In genomic region chr5:135511858-135512257, GRCh38 we compare ENCODE assay signal across 27 cellular contexts. TPM values are rescaled to one million over a fixed set of nuclear protein-coding genes. Genes with fewer than 3 reads are reported as not detected.
"Had no signal": no experiment of that assay in that cellular context is flagged by ENCODE, and none has a peak within 500 bp of the region (broad histone marks: within the 10 kb centered on the region; RNA-seq: fewer than 3 reads in every experiment).

No MANE protein-coding gene starts in this region.

- H3K4me1 Mint-ChIP-seq: activated CD4-positive, alpha-beta T cell treated with anti-CD3 and anti-CD28 coated beads, Interleukin-2, amount 10 ng/mL, durations not matched to agents 24 days and 14 days; activated CD8-positive, alpha-beta memory T cell treated with anti-CD3 and anti-CD28 coated beads, Interleukin-2, amount 10 ng/mL, durations not matched to agents 7 days and 5 days; activated naive CD8-positive, alpha-beta T cell treated with anti-CD3 and anti-CD28 coated beads, Interleukin-2, amount 50 U/mL, for 24 hours; central memory CD8-positive, alpha-beta T cell had no signal

- H3K9me3 Mint-ChIP-seq: activated CD4-positive, alpha-beta T cell treated with anti-CD3 and anti-CD28 coated beads, Interleukin-2, amount 10 ng/mL, durations not matched to agents 24 days and 14 days; activated naive CD4-positive, alpha-beta T cell treated with anti-CD3 and anti-CD28 coated beads, Interleukin-2, amount 50 U/mL, for 72 hours; activated naive CD8-positive, alpha-beta T cell treated with anti-CD3 and anti-CD28 coated beads, Interleukin-2, amount 50 U/mL, for 24 hours; activated T-cell treated with anti-CD3 and anti-CD28 coated beads, Interleukin-2, amount 50 U/mL, for 24 hours; activated T-helper 1 cell treated with anti-CD3 and anti-CD28 coated beads, Interleukin-12 subunit alpha, Interleukin-12 subunit beta, Interleukin-2, Interleukin-4 antibody, amounts not matched to agents 30 ng/mL and 10 ng/mL and 1 ng/mL, durations not matched to agents 14 hours and 24 hours and 36 hours; central memory CD8-positive, alpha-beta T cell had no signal

- H3K27ac Mint-ChIP-seq: activated B cell treated with CpG ODN at 0.5 μM for 24 hours; activated CD4-positive, alpha-beta T cell treated with anti-CD3 and anti-CD28 coated beads, Interleukin-2, amount 10 ng/mL, durations not matched to agents 24 days and 14 days; activated CD8-positive, alpha-beta memory T cell treated with anti-CD3 and anti-CD28 coated beads, Interleukin-2, amount 10 ng/mL, durations not matched to agents 7 days and 5 days; activated naive CD4-positive, alpha-beta T cell treated with anti-CD3 and anti-CD28 coated beads, Interleukin-2, amount 50 U/mL, for 72 hours; activated naive CD8-positive, alpha-beta T cell treated with anti-CD3 and anti-CD28 coated beads, Interleukin-2, amount 50 U/mL, for 24 hours; activated T-cell treated with anti-CD3 and anti-CD28 coated beads, Interleukin-2, amount 50 U/mL, for 24 hours; activated T-helper 1 cell treated with anti-CD3 and anti-CD28 coated beads, Interleukin-12 subunit alpha, Interleukin-12 subunit beta, Interleukin-2, Interleukin-4 antibody, amounts not matched to agents 30 ng/mL and 10 ng/mL and 1 ng/mL, durations not matched to agents 14 hours and 24 hours and 36 hours had no signal

- DNase-seq: activated B cell treated with CpG ODN at 0.5 μM for 24 hours; activated CD4-positive, alpha-beta T cell treated with anti-CD3 and anti-CD28 coated beads for 1 hour; activated CD4-positive, alpha-beta T cell treated with anti-CD3 and anti-CD28 coated beads, Interleukin-2, amount 10 ng/mL, durations not matched to agents 24 days and 14 days; activated CD4-positive, alpha-beta T cell treated with anti-CD3 and anti-CD28 coated beads, Interleukin-2, amount 50 U/mL, for 48 hours; activated CD8-positive, alpha-beta memory T cell treated with anti-CD3 and anti-CD28 coated beads, Interleukin-2, amount 10 ng/mL, durations not matched to agents 7 days and 5 days; activated effector memory CD4-positive, alpha-beta T cell treated with anti-CD3 and anti-CD28 coated beads, Interleukin-2, amount 50 U/mL, for 16 hours; activated naive CD4-positive, alpha-beta T cell treated with Interleukin-2 at 50 U/mL for 16 hours; activated naive CD8-positive, alpha-beta T cell treated with anti-CD3 and anti-CD28 coated beads, Interleukin-2, amount 50 U/mL, for 24 hours; activated T-cell treated with anti-CD3 and anti-CD28 coated beads, Interleukin-2, amount 50 U/mL, for 24 hours; amygdala; Kasumi-1; KBM-7; NCI-H187 treated with DMSO at 0.1 percent for 48 hours; NCI-H2081 treated with DMSO at 0.1 percent for 48 hours; NCI-H345; NCI-H510A; NCI-H526 treated with DMSO at 0.1 percent for 48 hours; SIG-M5; T-helper 2 cell; T1000 had no signal

- H3K36me3 Mint-ChIP-seq: activated CD8-positive, alpha-beta memory T cell treated with anti-CD3 and anti-CD28 coated beads, Interleukin-2, amount 10 ng/mL, durations not matched to agents 7 days and 5 days; activated naive CD4-positive, alpha-beta T cell treated with anti-CD3 and anti-CD28 coated beads, Interleukin-2, amount 50 U/mL, for 72 hours; brain had no signal

- ATAC-seq: activated CD8-positive, alpha-beta memory T cell treated with anti-CD3 and anti-CD28 coated beads, Interleukin-2, amount 10 ng/mL, durations not matched to agents 7 days and 5 days; activated naive CD4-positive, alpha-beta T cell treated with anti-CD3 and anti-CD28 coated beads, Interleukin-2, amount 50 U/mL, for 72 hours; activated naive CD8-positive, alpha-beta T cell treated with anti-CD3 and anti-CD28 coated beads, Interleukin-2, amount 50 U/mL, for 24 hours had no signal

- H3K4me3 Mint-ChIP-seq: activated B cell treated with CpG ODN at 0.5 μM for 24 hours; activated CD4-positive, alpha-beta T cell treated with anti-CD3 and anti-CD28 coated beads, Interleukin-2, amount 10 ng/mL, durations not matched to agents 24 days and 14 days; activated CD8-positive, alpha-beta memory T cell treated with anti-CD3 and anti-CD28 coated beads, Interleukin-2, amount 10 ng/mL, durations not matched to agents 7 days and 5 days; activated naive CD8-positive, alpha-beta T cell treated with anti-CD3 and anti-CD28 coated beads, Interleukin-2, amount 50 U/mL, for 24 hours; activated T-cell treated with anti-CD3 and anti-CD28 coated beads, Interleukin-2, amount 50 U/mL, for 24 hours; activated T-helper 1 cell treated with anti-CD3 and anti-CD28 coated beads, Interleukin-12 subunit alpha, Interleukin-12 subunit beta, Interleukin-2, Interleukin-4 antibody, amounts not matched to agents 30 ng/mL and 10 ng/mL and 1 ng/mL, durations not matched to agents 14 hours and 24 hours and 36 hours; brain; central memory CD8-positive, alpha-beta T cell had no signal

RNA-seq across cellular contexts. Expression of gene NEUROG1, which starts 23.9 kb away (rescaled TPM):
- total RNA-seq: activated B cell treated with CpG ODN at 0.5 μM for 24 hours; activated CD4-positive, alpha-beta T cell treated with anti-CD3 and anti-CD28 coated beads, Interleukin-2, amount 10 ng/mL, durations not matched to agents 24 days and 14 days; activated CD8-positive, alpha-beta memory T cell treated with anti-CD3 and anti-CD28 coated beads, Interleukin-2, amount 10 ng/mL, durations not matched to agents 7 days and 5 days; activated naive CD4-positive, alpha-beta T cell treated with anti-CD3 and anti-CD28 coated beads, Interleukin-2, amount 50 U/mL, for 72 hours; activated T-helper 1 cell treated with anti-CD3 and anti-CD28 coated beads, Interleukin-12 subunit alpha, Interleukin-12 subunit beta, Interleukin-2, Interleukin-4 antibody, amounts not matched to agents 30 ng/mL and 10 ng/mL and 1 ng/mL, durations not matched to agents 14 hours and 24 hours and 36 hours; astrocyte; OCI-LY7; RPMI7951 had no signal

RNA-seq across cellular contexts. Expression of gene TIFAB, which starts 59.7 kb away (rescaled TPM):
- total RNA-seq: activated B cell treated with CpG ODN at 0.5 μM for 24 hours; activated CD4-positive, alpha-beta T cell treated with anti-CD3 and anti-CD28 coated beads, Interleukin-2, amount 10 ng/mL, durations not matched to agents 24 days and 14 days; activated CD8-positive, alpha-beta memory T cell treated with anti-CD3 and anti-CD28 coated beads, Interleukin-2, amount 10 ng/mL, durations not matched to agents 7 days and 5 days; activated naive CD4-positive, alpha-beta T cell treated with anti-CD3 and anti-CD28 coated beads, Interleukin-2, amount 50 U/mL, for 72 hours; activated T-helper 1 cell treated with anti-CD3 and anti-CD28 coated beads, Interleukin-12 subunit alpha, Interleukin-12 subunit beta, Interleukin-2, Interleukin-4 antibody, amounts not matched to agents 30 ng/mL and 10 ng/mL and 1 ng/mL, durations not matched to agents 14 hours and 24 hours and 36 hours; astrocyte; OCI-LY7; RPMI7951 had no signal
